18 cellular contexts compared by ENCODE assay signal in genomic region chr3:52833202-52833601, GRCh38. TPM values are rescaled to one million over a fixed set of nuclear protein-coding genes. Genes with fewer than 3 reads are reported as not detected.
DNase-seq lines count a peak whose midpoint lies in the region; ATAC-seq and TF ChIP-seq lines count a peak whose summit lies in the region.
"Had no signal": no experiment of that assay in that cellular context is flagged by ENCODE, and none has a peak within 500 bp of the region (broad histone marks: within the 10 kb centered on the region; RNA-seq: fewer than 3 reads in every experiment).

No MANE protein-coding gene starts in this region.

- H3K27ac ChIP-seq in left ventricle myocardium inferior (replicated peaks) (peak overlapping the region; percentile 32), right atrium auricular region (peak overlapping the region in 1 of 2 donors; percentile 20), coronary artery (peak overlapping the region; percentile 93 to 97), psoas muscle (peak overlapping the region; percentile 97), tibial artery (peak overlapping the region; percentile 90 to 92)
- H3K27ac ChIP-seq: C4-2B had no signal

- intact Hi-C loops in left ventricle myocardium inferior (cut with micrococcal nuclease) (no loop called here), psoas muscle (cut with DNase I) (no loop called here), tibial artery (cut with DNase I; ENCODE audit: low total_unique reads) (loop anchor here (2.0 kb wide), 1 partner anchor 60 kb away; no protein-coding TSS in a partner anchor)

- H3K27me3 Mint-ChIP-seq in endothelial cell (ENCODE audit: unreplicated experiment): peaks cover 3% of the 10 kb centered on the region
- no peaks in the 10 kb centered on the region for H3K27me3 Mint-ChIP-seq in activated T-cell treated with anti-CD3 and anti-CD28 coated beads, Interleukin-2, amount 50 U/mL, for 4 hours (ENCODE audit: low read depth)
- H3K27me3 Mint-ChIP-seq: CD4-positive, alpha-beta memory T cell had no signal

- H3K36me3 Mint-ChIP-seq in endothelial cell (ENCODE audit: low read depth, unreplicated experiment): peaks cover 10% of the 10 kb centered on the region
- peaks cover 6% of the 10 kb centered on the region for H3K36me3 Mint-ChIP-seq in activated T-cell treated with anti-CD3 and anti-CD28 coated beads, Interleukin-2, amount 50 U/mL, for 4 hours (ENCODE audit: insufficient read depth)

- no peak for ATAC-seq in psoas muscle
- ATAC-seq in activated T-cell treated with anti-CD3 and anti-CD28 coated beads, Interleukin-2, amount 50 U/mL, for 4 hours: no peak
- ATAC-seq: GM12878, GM23338 had no signal

- peaks cover 1% of the 10 kb centered on the region for H3K36me3 ChIP-seq in left ventricle myocardium inferior
- no peaks in the 10 kb centered on the region for H3K36me3 ChIP-seq in right atrium auricular region
- H3K36me3 ChIP-seq in psoas muscle (ENCODE audit: insufficient read depth in 1 of 2, low read depth in 1 of 2): peaks cover 0 to 29% of the 10 kb centered on the region in 2 donors
- H3K36me3 ChIP-seq in tibial artery: peaks cover 5 to 24% (median 8%) of the 10 kb centered on the region in 3 donors

- H3K9me3 Mint-ChIP-seq in endothelial cell (ENCODE audit: unreplicated experiment): no peaks in the 10 kb centered on the region
- no peaks in the 10 kb centered on the region for H3K9me3 Mint-ChIP-seq in activated T-cell treated with anti-CD3 and anti-CD28 coated beads, Interleukin-2, amount 50 U/mL, for 4 hours
- H3K9me3 Mint-ChIP-seq: CD4-positive, alpha-beta memory T cell; GM23338 had no signal

- DNase-seq in left ventricle myocardium inferior: no peak
- no peak for DNase-seq in right atrium auricular region (ENCODE audit: low spot score)
- DNase-seq in coronary artery (ENCODE audit: low spot score): no peak
- DNase-seq in psoas muscle: no peak
- no peak for DNase-seq in tibial artery
- no peak for DNase-seq in endothelial cell (ENCODE audit: low spot score)
- no peak for DNase-seq in activated T-cell treated with anti-CD3 and anti-CD28 coated beads, Interleukin-2, amount 50 U/mL, for 4 hours
- no peak for DNase-seq in NCI-H510A treated with DMSO at 0.1 percent for 48 hours (lab: John Stamatoyannopoulos, UW)
- DNase-seq: 8988T; ACHN; CD4-positive, alpha-beta memory T cell; DMS79; H7 had no signal

- no peak overlapping the region for H3K4me3 Mint-ChIP-seq in endothelial cell (ENCODE audit: unreplicated experiment)
- H3K4me3 Mint-ChIP-seq in activated T-cell treated with anti-CD3 and anti-CD28 coated beads, Interleukin-2, amount 50 U/mL, for 4 hours: no peak overlapping the region
- H3K4me3 Mint-ChIP-seq: CD4-positive, alpha-beta memory T cell; GM23338 had no signal

- no peaks in the 10 kb centered on the region for H3K27me3 ChIP-seq in left ventricle myocardium inferior (ENCODE audit: low read depth)
- H3K27me3 ChIP-seq in right atrium auricular region: no peaks in the 10 kb centered on the region
- H3K27me3 ChIP-seq in psoas muscle (ENCODE audit: insufficient read depth in 3 of 3, low read length in 2 of 3): no peaks in the 10 kb centered on the region
- no peaks in the 10 kb centered on the region for H3K27me3 ChIP-seq in tibial artery

- 40 to 63% (median 45%) methylated on average over 10 to 14 of the region's 14 CpGs for WGBS in psoas muscle, 3 donors

- H3K4me3 ChIP-seq in left ventricle myocardium inferior: peak overlapping the region; percentile 50
- H3K4me3 ChIP-seq in right atrium auricular region: no peak overlapping the region
- peak overlapping the region; percentile 71 for H3K4me3 ChIP-seq in coronary artery
- H3K4me3 ChIP-seq in psoas muscle: peak overlapping the region; percentile 75
- peak overlapping the region; percentile 58 for H3K4me3 ChIP-seq in tibial artery
- H3K4me3 ChIP-seq: GM12878, GM23338 had no signal

- H3K4me1 Mint-ChIP-seq in endothelial cell (ENCODE audit: unreplicated experiment): peaks cover 2% of the 10 kb centered on the region
- H3K4me1 Mint-ChIP-seq in activated T-cell treated with anti-CD3 and anti-CD28 coated beads, Interleukin-2, amount 50 U/mL, for 4 hours (ENCODE audit: low read depth): peaks cover 11% of the 10 kb centered on the region

- no peaks in the 10 kb centered on the region for H3K9me3 ChIP-seq in left ventricle myocardium inferior (replicated peaks)
- no peaks in the 10 kb centered on the region for H3K9me3 ChIP-seq in right atrium auricular region
- H3K9me3 ChIP-seq in psoas muscle: no peaks in the 10 kb centered on the region
- H3K9me3 ChIP-seq in tibial artery: no peaks in the 10 kb centered on the region

- no peak for TF ChIP-seq CTCF in left ventricle myocardium inferior (IDR thresholded peaks at IDR 0.05; ENCODE audit: borderline replicate concordance)
- no peak for TF ChIP-seq CTCF in right atrium auricular region (IDR thresholded peaks at IDR 0.05)
- TF ChIP-seq CTCF in coronary artery (IDR thresholded peaks at IDR 0.05): no peak
- no peak for TF ChIP-seq CTCF in psoas muscle (IDR thresholded peaks at IDR 0.05)
- TF ChIP-seq CTCF in tibial artery (IDR thresholded peaks at IDR 0.05): no peak
- TF ChIP-seq CTCF in endothelial cell (IDR thresholded peaks at IDR 0.05; ENCODE audit: unreplicated experiment): no peak

- H3K27ac Mint-ChIP-seq in endothelial cell (ENCODE audit: unreplicated experiment): no peak overlapping the region
- H3K27ac Mint-ChIP-seq: GM23338 had no signal

- H3K4me1 ChIP-seq in left ventricle myocardium inferior: peaks cover 55% of the 10 kb centered on the region
- peaks cover 0 to 54% of the 10 kb centered on the region in 2 donors for H3K4me1 ChIP-seq in right atrium auricular region
- peaks cover 71% of the 10 kb centered on the region for H3K4me1 ChIP-seq in psoas muscle
- peaks cover 0 to 89% (median 67%) of the 10 kb centered on the region in 4 donors for H3K4me1 ChIP-seq in tibial artery

RNA-seq across cellular contexts. Expression of gene MUSTN1, which starts 1.6 kb away (rescaled TPM):
- total RNA-seq in left ventricle myocardium inferior: 32.7 TPM
- 10 to 100 TPM; 43.8 to 45.0 TPM for total RNA-seq in right atrium auricular region
- total RNA-seq in psoas muscle: 1,000 to 10,000 TPM in 2 of 4 donors, 100 to 1,000 TPM in 2; 138 to 1,165 (median 841) TPM
- 1,000 to 10,000 TPM in 1 of 3 donors, 100 to 1,000 TPM in 1, 10 to 100 TPM in 1; 91.1 to 1,241 (median 578) TPM for polyA plus RNA-seq in psoas muscle
- 1.1 TPM for total RNA-seq in endothelial cell (ENCODE audit: unreplicated experiment)
- total RNA-seq in activated T-cell treated with anti-CD3 and anti-CD28 coated beads, Interleukin-2, amount 50 U/mL, for 4 hours: 1 to 10 TPM in 1 of 3 donors, under 1 TPM in 2; 0.38 to 1.2 (median 0.58) TPM
- total RNA-seq: G401, HT1080 had no signal
- polyA plus RNA-seq: CD4-positive, alpha-beta memory T cell had no signal

RNA-seq across cellular contexts. Expression of gene ITIH4, which starts 2.7 kb away (rescaled TPM):
- total RNA-seq in left ventricle myocardium inferior (5.0 TPM), right atrium auricular region (1 to 10 TPM in 1 of 2 donors, not detected in 1; 1.2 TPM), psoas muscle (10 to 100 TPM; 13.1 to 90.8 (median 38.8) TPM), endothelial cell (ENCODE audit: unreplicated experiment) (8.2 TPM)
- 10 to 100 TPM in 1 of 3 donors, 1 to 10 TPM in 2; 1.3 to 29.2 (median 7.4) TPM for polyA plus RNA-seq in psoas muscle
- 1 to 10 TPM; 6.9 to 8.2 (median 8.0) TPM for total RNA-seq in activated T-cell treated with anti-CD3 and anti-CD28 coated beads, Interleukin-2, amount 50 U/mL, for 4 hours
- total RNA-seq: HT1080 had no signal

RNA-seq across cellular contexts. Expression of gene ITIH3, which starts 38.6 kb away (rescaled TPM):
- total RNA-seq in left ventricle myocardium inferior: 0.55 TPM
- total RNA-seq in right atrium auricular region: 1 to 10 TPM in 1 of 2 donors, under 1 TPM in 1; 0.19 to 2.1 TPM
- under 1 TPM in 2 of 4 donors, not detected in 2; 0.25 to 0.77 TPM for total RNA-seq in psoas muscle
- polyA plus RNA-seq in psoas muscle: under 1 TPM; 0.18 to 0.39 (median 0.29) TPM
- total RNA-seq in endothelial cell (ENCODE audit: unreplicated experiment): not detected
- total RNA-seq in activated T-cell treated with anti-CD3 and anti-CD28 coated beads, Interleukin-2, amount 50 U/mL, for 4 hours: under 1 TPM; 0.13 to 0.24 (median 0.18) TPM
- total RNA-seq: CD4-positive, alpha-beta memory T cell; G401; GM23338; H7 had no signal
- polyA plus RNA-seq: CD4-positive, alpha-beta memory T cell; GM23338 had no signal

RNA-seq across cellular contexts. Expression of gene ITIH1, which starts 55.8 kb away (rescaled TPM):
- total RNA-seq in left ventricle myocardium inferior (not detected), right atrium auricular region (not detected), psoas muscle (not detected), endothelial cell (ENCODE audit: unreplicated experiment) (not detected)
- polyA plus RNA-seq in psoas muscle: under 1 TPM in 1 of 3 donors, not detected in 2; 0.03 TPM
- total RNA-seq in activated T-cell treated with anti-CD3 and anti-CD28 coated beads, Interleukin-2, amount 50 U/mL, for 4 hours: under 1 TPM in 2 of 3 donors, not detected in 1; 0.15 to 0.19 TPM
- total RNA-seq: CD4-positive, alpha-beta memory T cell; G401; GM23338; H7; HT1080 had no signal
- polyA plus RNA-seq: CD4-positive, alpha-beta memory T cell; GM23338 had no signal

Comparison
In these comparisons a context has a peak if more than half of its experiments do, and no peak if none do; other contexts are left out.
1. H3K4me3 ChIP-seq: peak in left ventricle myocardium inferior (single experiment), coronary artery (single experiment), psoas muscle (single experiment) and tibial artery (2 of 2); none in right atrium auricular region (0 of 2).
2. RNA of gene MUSTN1, which starts 1.6 kb away (total RNA-seq): 138 to 1,165 TPM in psoas muscle, 43.8 to 45.0 TPM in right atrium auricular region and 32.7 TPM in left ventricle myocardium inferior (single experiment); 1.1 TPM in endothelial cell (single experiment) and 0.38 to 1.2 TPM in activated T-cell treated with anti-CD3 and anti-CD28 coated beads, Interleukin-2, amount 50 U/mL, for 4 hours; every median in the first group is over 10 times any median in the second.